Comparison of ENCODE assay signal across 8 cellular contexts in genomic region chr14:102594514-102595175, GRCh38. TPM values are rescaled to one million over a fixed set of nuclear protein-coding genes. Genes with fewer than 3 reads are reported as not detected.
DNase-seq lines count a peak whose midpoint lies in the region; ATAC-seq and TF ChIP-seq lines count a peak whose summit lies in the region.

No MANE protein-coding gene starts in this region.

- no peak for TF ChIP-seq POLR2A in adrenal gland (IDR thresholded peaks at IDR 0.05)

- TF ChIP-seq CTCF in GM20000 (IDR thresholded peaks at IDR 0.05; ENCODE audit: extremely low read depth, missing control alignments): peak; percentile 66
- peak; percentile 73 to 91 (median 78) for TF ChIP-seq CTCF in adrenal gland (IDR thresholded peaks at IDR 0.05)

- WGBS in adrenal gland, 4 donors: 26 to 31% (median 28%) methylated on average over 7 of the region's 7 CpGs

- H3K9me3 ChIP-seq in adrenal gland (replicated peaks in 1 of 3): no peaks in the 10 kb centered on the region

- H3K27ac ChIP-seq in adrenal gland: peak overlapping the region in 1 of 5 donors; percentile 97

- peak; percentile 74 for DNase-seq in AG20443 (ENCODE audit: low spot score)
- peak; percentile 87 for DNase-seq in GM20000 (ENCODE audit: low spot score)
- DNase-seq in NCI-H128 (lab: John Stamatoyannopoulos, UW; ENCODE audit: unreplicated experiment): peak; percentile 29
- DNase-seq in SKM-1 treated with dmso at 0.1 percent for 144 hours (lab: John Stamatoyannopoulos, UW; ENCODE audit: unreplicated experiment): peak; percentile 45
- peak; percentile 52 to 87 (median 70) for DNase-seq in adrenal gland
- DNase-seq in left cardiac atrium: peak; percentile 64
- peak; percentile 39 for DNase-seq in retina

- H3K27me3 ChIP-seq in adrenal gland: no peaks in the 10 kb centered on the region

- peak overlapping the region in 1 of 4 donors; percentile 96 for H3K4me3 ChIP-seq in adrenal gland

- H3K4me1 ChIP-seq in adrenal gland (replicated peaks in 1 of 2): peaks cover 5 to 31% of the 10 kb centered on the region in 2 donors

- intact Hi-C loops in adrenal gland (cut with DNase I) (loop anchor here in 1 of 2 donors (10.0 kb wide), 1 partner anchor 70 kb away; no protein-coding TSS in a partner anchor), left cardiac atrium (cut with DNase I) (loop anchor here in 1 of 2 donors (5.0 kb wide), 1 partner anchor 72 kb away; no protein-coding TSS in a partner anchor)

- H3K36me3 ChIP-seq in adrenal gland (replicated peaks in 1 of 2): no peaks in the 10 kb centered on the region

- no peak for ATAC-seq in left cardiac atrium
- ATAC-seq in HG02623 (IDR thresholded peaks at IDR 0.05; ENCODE audit: unreplicated experiment): no peak

RNA-seq across cellular contexts. Expression of gene RCOR1, which starts 2.2 kb away (rescaled TPM):
- total RNA-seq in adrenal gland: 10 to 100 TPM in 6 of 8 donors, 1 to 10 TPM in 2; 8.0 to 17.7 (median 12.6) TPM
- 10 to 100 TPM in 1 of 3 donors, 1 to 10 TPM in 2; 3.8 to 11.6 (median 4.4) TPM for polyA plus RNA-seq in adrenal gland
- 10 to 100 TPM; 11.3 to 14.9 TPM for total RNA-seq in left cardiac atrium

Comparison
In these comparisons a context has a peak if more than half of its experiments do, and no peak if none do; other contexts are left out.
1. DNase-seq: peak in every context shown above with its lines; median percentile 87 in GM20000; 74 in AG20443; 70 in adrenal gland; 64 in left cardiac atrium; 45 in SKM-1 treated with dmso at 0.1 percent for 144 hours; 39 in retina; 29 in NCI-H128.